16 cellular contexts compared by ENCODE assay signal in genomic region chr1:93414749-93415148, GRCh38. TPM values are rescaled to one million over a fixed set of nuclear protein-coding genes. Genes with fewer than 3 reads are reported as not detected.
DNase-seq lines count a peak whose midpoint lies in the region; ATAC-seq, FAIRE-seq and TF ChIP-seq lines count a peak whose summit lies in the region.
"Had no signal": no experiment of that assay in that cellular context is flagged by ENCODE, and none has a peak within 500 bp of the region (broad histone marks: within the 10 kb centered on the region; RNA-seq: fewer than 3 reads in every experiment).

No MANE protein-coding gene starts in this region.

- no peaks in the 10 kb centered on the region for H3K4me1 ChIP-seq in K562 (replicated peaks in 1 of 2; ENCODE audit: control insufficient read depth in 2 of 2, insufficient read depth in 2 of 2, low read length in 2 of 2)

- no TSS peak for BruUV-seq in K562 (replicated peaks; lab: Mats Ljungman, UMichigan)

- H3K79me2 ChIP-seq in K562 (ENCODE audit: control insufficient read depth, insufficient read depth, low read length): no peaks in the 10 kb centered on the region

- POLR2A ChIA-PET in K562 (lab: Yijun Ruan, JAX): no interaction called here
- POLR2A ChIA-PET in activated CD4-positive, alpha-beta T cell treated with anti-CD3 and anti-CD28 coated beads for 36 hours (lab: Charles Lee): no interaction called here
- POLR2A ChIA-PET in activated CD4-positive, alpha-beta memory T cell treated with anti-CD3 and anti-CD28 coated beads, Interleukin-2, amount 10 ng/mL, durations not matched to agents 7 days and 5 days (lab: Charles Lee): no interaction called here

- no peaks in the 10 kb centered on the region; a peak in 2 of 5 replicates for H3K27me3 ChIP-seq in K562 (ENCODE audit: control insufficient read depth in 2 of 2, insufficient read depth in 2 of 2, low read length in 2 of 2)
- H3K27me3 ChIP-seq: suprapubic skin had no signal

- H4K20me1 ChIP-seq in K562 (replicated peaks; ENCODE audit: control insufficient read depth, insufficient read depth, low read length): no peaks in the 10 kb centered on the region

- in situ Hi-C loops in GM13976 (cut with MboI; ENCODE audit: low sequenced_read_pairs, unreplicated experiment): no loop called here
- in situ Hi-C loops in K562 (cut with MboI): no loop called here

- no peak overlapping the region for H3K4me2 ChIP-seq in K562 (ENCODE audit: insufficient read depth, low read length)

- CTCF ChIA-PET in K562 (lab: Yijun Ruan, JAX; ENCODE audit: low intra/inter-chr PET ratio): no interaction called here
- CTCF ChIA-PET in activated CD4-positive, alpha-beta T cell treated with anti-CD3 and anti-CD28 coated beads for 36 hours (lab: Charles Lee): no interaction called here
- CTCF ChIA-PET in activated CD4-positive, alpha-beta memory T cell treated with anti-CD3 and anti-CD28 coated beads, Interleukin-2, amount 10 ng/mL, durations not matched to agents 7 days and 5 days (lab: Charles Lee): interaction anchor here (0.6 kb wide), 1 partner anchor 299 kb away, joined by 4 read pairs; no protein-coding TSS in a partner anchor

- no peaks in the 10 kb centered on the region for H3K36me3 ChIP-seq in K562 (ENCODE audit: control insufficient read depth, insufficient read depth, low read length)
- H3K36me3 ChIP-seq: suprapubic skin had no signal

- no peak overlapping the region for H3K27ac ChIP-seq in K562 (ENCODE audit: extremely low read depth, low read depth, low read length)
- H3K27ac ChIP-seq: suprapubic skin had no signal

- TF ChIP-seq CTCF in GM13976 (IDR thresholded peaks at IDR 0.05; ENCODE audit: borderline replicate concordance, control extremely low read depth, extremely low read depth, insufficient read depth, missing control alignments) (no peak), K562 (IDR thresholded peaks at IDR 0.05 in 2 of 3, conservative IDR thresholded peaks at IDR 0.05 in 1 of 3; ENCODE audit: insufficient read depth in 2 of 3, low read depth in 1 of 3, low read length in 3 of 3) (no peak)

- H3K9me3 ChIP-seq in K562 (replicated peaks; ENCODE audit: control insufficient read depth, insufficient read depth, low read depth, low read length): no peaks in the 10 kb centered on the region
- H3K9me3 ChIP-seq: suprapubic skin had no signal

- H3K36me3 Mint-ChIP-seq in stimulated activated memory B cell treated with anti-CD40 and anti-IgM and Interleukin-4, amounts not matched to agents 10 μg/mL and 1 μg/mL and 100 μg/mL, for 72 hours: no peaks in the 10 kb centered on the region
- no peaks in the 10 kb centered on the region for H3K36me3 Mint-ChIP-seq in activated CD4-positive, alpha-beta T cell treated with anti-CD3 and anti-CD28 coated beads for 36 hours (ENCODE audit: low read depth)
- H3K36me3 Mint-ChIP-seq in activated CD4-positive, alpha-beta memory T cell treated with anti-CD3 and anti-CD28 coated beads, Interleukin-2, amount 10 ng/mL, durations not matched to agents 7 days and 5 days (ENCODE audit: low read depth): no peaks in the 10 kb centered on the region

- FAIRE-seq in K562 (lab: Jason Lieb, UNC): no peak
- FAIRE-seq: islet of Langerhans had no signal

- H3K9me3 Mint-ChIP-seq in stimulated activated memory B cell treated with anti-CD40 and anti-IgM and Interleukin-4, amounts not matched to agents 10 μg/mL and 1 μg/mL and 100 μg/mL, for 72 hours: no peaks in the 10 kb centered on the region
- H3K9me3 Mint-ChIP-seq in activated CD4-positive, alpha-beta T cell treated with anti-CD3 and anti-CD28 coated beads for 36 hours (ENCODE audit: low read depth): no peaks in the 10 kb centered on the region
- no peaks in the 10 kb centered on the region for H3K9me3 Mint-ChIP-seq in activated CD4-positive, alpha-beta memory T cell treated with anti-CD3 and anti-CD28 coated beads, Interleukin-2, amount 10 ng/mL, durations not matched to agents 7 days and 5 days
- H3K9me3 Mint-ChIP-seq: activated naive CD4-positive, alpha-beta T cell treated with anti-CD3 and anti-CD28 coated beads, Interleukin-2, amount 50 U/mL, for 24 hours had no signal

- TF ChIP-seq EP300 in K562 (IDR thresholded peaks at IDR 0.05; ENCODE audit: low read length): no peak

- peak overlapping the region; percentile 4 for H3K27ac Mint-ChIP-seq in stimulated activated memory B cell treated with anti-CD40 and anti-IgM and Interleukin-4, amounts not matched to agents 10 μg/mL and 1 μg/mL and 100 μg/mL, for 72 hours
- H3K27ac Mint-ChIP-seq in activated CD4-positive, alpha-beta T cell treated with anti-CD3 and anti-CD28 coated beads for 36 hours: no peak overlapping the region
- H3K27ac Mint-ChIP-seq in activated CD4-positive, alpha-beta memory T cell treated with anti-CD3 and anti-CD28 coated beads, Interleukin-2, amount 10 ng/mL, durations not matched to agents 7 days and 5 days: no peak overlapping the region
- H3K27ac Mint-ChIP-seq: activated naive CD4-positive, alpha-beta T cell treated with anti-CD3 and anti-CD28 coated beads, Interleukin-2, amount 50 U/mL, for 24 hours; brain had no signal

- peaks cover 26% of the 10 kb centered on the region for H3K4me1 Mint-ChIP-seq in stimulated activated memory B cell treated with anti-CD40 and anti-IgM and Interleukin-4, amounts not matched to agents 10 μg/mL and 1 μg/mL and 100 μg/mL, for 72 hours
- H3K4me1 Mint-ChIP-seq in activated CD4-positive, alpha-beta T cell treated with anti-CD3 and anti-CD28 coated beads for 36 hours: no peaks in the 10 kb centered on the region
- no peaks in the 10 kb centered on the region for H3K4me1 Mint-ChIP-seq in activated CD4-positive, alpha-beta memory T cell treated with anti-CD3 and anti-CD28 coated beads, Interleukin-2, amount 10 ng/mL, durations not matched to agents 7 days and 5 days
- H3K4me1 Mint-ChIP-seq: activated naive CD4-positive, alpha-beta T cell treated with anti-CD3 and anti-CD28 coated beads, Interleukin-2, amount 50 U/mL, for 24 hours; brain had no signal

- peak overlapping the region; percentile 59 for H3K4me3 Mint-ChIP-seq in stimulated activated memory B cell treated with anti-CD40 and anti-IgM and Interleukin-4, amounts not matched to agents 10 μg/mL and 1 μg/mL and 100 μg/mL, for 72 hours
- H3K4me3 Mint-ChIP-seq in activated CD4-positive, alpha-beta T cell treated with anti-CD3 and anti-CD28 coated beads for 36 hours: no peak overlapping the region
- H3K4me3 Mint-ChIP-seq in activated CD4-positive, alpha-beta memory T cell treated with anti-CD3 and anti-CD28 coated beads, Interleukin-2, amount 10 ng/mL, durations not matched to agents 7 days and 5 days: no peak overlapping the region
- H3K4me3 Mint-ChIP-seq: activated naive CD4-positive, alpha-beta T cell treated with anti-CD3 and anti-CD28 coated beads, Interleukin-2, amount 50 U/mL, for 24 hours; brain had no signal

- 0% methylated on average over 3 of the region's 3 CpGs for WGBS in K562 (ENCODE audit: insufficient coverage, low coverage, missing lambda C conversion rate)

- no peak overlapping the region for H2AFZ ChIP-seq in K562 (ENCODE audit: low read depth, low read length)

- H3K9ac ChIP-seq in K562 (ENCODE audit: insufficient read depth in 1 of 2, low read depth in 2 of 2, low read length in 2 of 2): no peak overlapping the region

- DNase-seq in GM13976 (ENCODE audit: low spot score): peak; percentile 28
- peak; percentile 19 for DNase-seq in NAMALWA (ENCODE audit: low spot score)
- DNase-seq in K562 (ENCODE audit: extremely low read depth in 1 of 4, low spot score in 3 of 4): no peak
- no peak for DNase-seq in activated CD4-positive, alpha-beta T cell treated with anti-CD3 and anti-CD28 coated beads for 36 hours
- no peak for DNase-seq in glomerular visceral epithelial cell (ENCODE audit: extremely low spot score)
- no peak for DNase-seq in activated CD4-positive, alpha-beta memory T cell treated with anti-CD3 and anti-CD28 coated beads, Interleukin-2, amount 10 ng/mL, durations not matched to agents 7 days and 5 days
- DNase-seq: activated CD4-positive, alpha-beta T cell treated with anti-CD3 and anti-CD28 coated beads, Interleukin-2, amount 50 U/mL, for 1 hour; NCI-H1048; NCI-H2107; stimulated activated CD4-positive, alpha-beta T cell treated with anti-CD3 and anti-CD28 coated beads, Interleukin-1b, Interleukin-23, amount 100 ng/mL, for 48 hours had no signal

- intact Hi-C loops in K562 (cut with micrococcal nuclease): no loop called here
- intact Hi-C loops in activated CD4-positive, alpha-beta T cell treated with anti-CD3 and anti-CD28 coated beads for 36 hours (cut with DNase I, micrococcal nuclease): loop anchor here in 1 of 2 experiments (5.0 kb wide), 1 partner anchor 107 kb away; no protein-coding TSS in a partner anchor

- H3K4me3 ChIP-seq in K562: no peak overlapping the region
- H3K4me3 ChIP-seq: suprapubic skin had no signal

- no peak for TF ChIP-seq RAD21 in K562 (CRISPR knock-in tag; conservative IDR thresholded peaks at IDR 0.05 in 1 of 2, IDR thresholded peaks at IDR 0.05 in 1 of 2)

- H3K27me3 Mint-ChIP-seq in stimulated activated memory B cell treated with anti-CD40 and anti-IgM and Interleukin-4, amounts not matched to agents 10 μg/mL and 1 μg/mL and 100 μg/mL, for 72 hours: no peaks in the 10 kb centered on the region
- no peaks in the 10 kb centered on the region for H3K27me3 Mint-ChIP-seq in activated CD4-positive, alpha-beta T cell treated with anti-CD3 and anti-CD28 coated beads for 36 hours
- H3K27me3 Mint-ChIP-seq in activated CD4-positive, alpha-beta memory T cell treated with anti-CD3 and anti-CD28 coated beads, Interleukin-2, amount 10 ng/mL, durations not matched to agents 7 days and 5 days: peaks cover 15% of the 10 kb centered on the region
- H3K27me3 Mint-ChIP-seq: brain had no signal

- no peak for ATAC-seq in K562
- no peak for ATAC-seq in stimulated activated memory B cell treated with anti-CD40 and anti-IgM and Interleukin-4, amounts not matched to agents 10 μg/mL and 1 μg/mL and 100 μg/mL, for 72 hours
- no peak for ATAC-seq in activated CD4-positive, alpha-beta T cell treated with anti-CD3 and anti-CD28 coated beads for 36 hours
- ATAC-seq: sciatic nerve had no signal

- no peaks in the 10 kb centered on the region for H3K9me1 ChIP-seq in K562 (ENCODE audit: control insufficient read depth, insufficient read depth, low read length)

- TF ChIP-seq POLR2A in K562 (conservative IDR thresholded peaks at IDR 0.05): no peak

RNA-seq across cellular contexts. Expression of gene FNBP1L, which starts 33.2 kb away (rescaled TPM):
- 2.6 and 11.8 TPM in 2 replicates for total RNA-seq in K562 (2011; cell fraction: chromatin; rRNA removed; ENCODE audit: low replicate concordance)
- total RNA-seq in K562 (2011; cell fraction: nucleolus; rRNA removed): 1.0 and 2.1 TPM in 2 replicates
- 5.1 and 7.2 TPM in 2 replicates for total RNA-seq in K562 (2011; cell fraction: nucleoplasm; rRNA removed)
- 4.4 and 5.9 TPM in 2 replicates for total RNA-seq in K562 (2014; rRNA removed)
- total RNA-seq in K562 (2014; rRNA removed; fragmentation: Illumina TruSeq; extraction: Trizol): 6.1 and 6.6 TPM in 2 replicates
- 5.3 and 6.1 TPM in 2 replicates for total RNA-seq in K562 (2015; rRNA removed; fragmentation: Illumina TruSeq; extraction: Trizol)
- total RNA-seq in K562 (2021): 4.4 TPM in 2 replicates
- polyA plus RNA-seq in K562 (2011; rRNA removed): 6.9 and 9.6 TPM in 2 replicates
- 1.4 and 4.7 TPM in 2 replicates for polyA plus RNA-seq in K562 (2011; cell fraction: cytosol; rRNA removed)
- polyA plus RNA-seq in K562 (2011; cell fraction: nucleus; rRNA removed): 6.6 and 16.4 TPM in 2 replicates
- 3.7 and 4.0 TPM in 2 replicates for polyA plus RNA-seq in K562 (2012)
- 5.9 and 6.7 TPM in 2 replicates for polyA plus RNA-seq in K562 (2014; fragmentation: Illumina TruSeq; extraction: Trizol)
- 1 to 10 TPM; 1.4 to 2.3 TPM for polyA plus RNA-seq in K562 (2014; fragmentation: Nextera tagmentation; extraction: Ambion mirVana)
- 4.1 and 4.7 TPM in 2 replicates for polyA plus RNA-seq in K562 (2014; rRNA removed)
- 10.4 and 19.9 TPM in 2 replicates for polyA minus RNA-seq in K562 (2011; rRNA and poly(A)+ RNA removed)
- polyA minus RNA-seq in K562 (2011; cell fraction: cytosol; rRNA and poly(A)+ RNA removed): 2.9 and 3.9 TPM in 2 replicates
- polyA minus RNA-seq in K562 (2011; cell fraction: nucleus; rRNA and poly(A)+ RNA removed): 6.1 and 20.2 TPM in 2 replicates
- total RNA-seq in activated CD4-positive, alpha-beta T cell treated with anti-CD3 and anti-CD28 coated beads for 36 hours: 1 to 10 TPM; 1.2 to 1.4 TPM
- under 1 TPM; 0.15 to 0.30 TPM for total RNA-seq in activated CD4-positive, alpha-beta memory T cell treated with anti-CD3 and anti-CD28 coated beads, Interleukin-2, amount 10 ng/mL, durations not matched to agents 7 days and 5 days

Comparison
In these comparisons a context has a peak if more than half of its experiments do, and no peak if none do; other contexts are left out.
1. DNase-seq: peak in GM13976 (single experiment) and NAMALWA (single experiment); none in K562 (0 of 4), activated CD4-positive, alpha-beta T cell treated with anti-CD3 and anti-CD28 coated beads for 36 hours (single experiment), glomerular visceral epithelial cell (single experiment) and activated CD4-positive, alpha-beta memory T cell treated with anti-CD3 and anti-CD28 coated beads, Interleukin-2, amount 10 ng/mL, durations not matched to agents 7 days and 5 days (single experiment).